ENCODE assay signal across 8 cellular contexts in genomic region chr10:110067960-110068770, GRCh38.
DNase-seq lines count a peak whose midpoint lies in the region; ATAC-seq and TF ChIP-seq lines count a peak whose summit lies in the region.

No MANE protein-coding gene starts in this region.

- H3K4me3 Mint-ChIP-seq in IgD-negative memory B cell: peak overlapping the region; percentile 36 to 89 (median 74)
- H3K4me3 Mint-ChIP-seq in activated T-helper 2 cell treated with anti-CD3 and anti-CD28 coated beads, Interferon-gamma antibody, Interleukin-2, Interleukin-4, amounts not matched to agents 10 μg/mL and 5 μg/mL and 100 μg/mL, durations not matched to agents 14 hours and 24 hours and 36 hours (ENCODE audit: low read depth): peak overlapping the region; percentile 76

- intact Hi-C loops in activated T-helper 2 cell treated with anti-CD3 and anti-CD28 coated beads, Interferon-gamma antibody, Interleukin-2, Interleukin-4, amounts not matched to agents 10 μg/mL and 5 μg/mL and 100 μg/mL, durations not matched to agents 14 hours and 24 hours and 36 hours (cut with micrococcal nuclease): loop anchor here (1.0 to 5.0 kb wide), 4 partner anchors 9 to 804 kb away; partner anchors contain the start of genes PDCD4 and XPNPEP1

- ATAC-seq in GM21576 (IDR thresholded peaks at IDR 0.05; ENCODE audit: unreplicated experiment) (peak; percentile 54), lung (ENCODE audit: insufficient read depth, low FRiP score) (no peak)

- TF ChIP-seq CTCF in GM10248 (IDR thresholded peaks at IDR 0.05; ENCODE audit: control extremely low read depth, extremely low read depth, low read depth, missing control alignments) (no peak), lung (IDR thresholded peaks at IDR 0.05; ENCODE audit: control extremely low read depth, extremely low read depth) (no peak)

- no peaks in the 10 kb centered on the region for H3K27me3 ChIP-seq in lung (ENCODE audit: control insufficient read depth, insufficient read depth)

- peak overlapping the region; percentile 47 to 82 for H3K27ac ChIP-seq in lung (ENCODE audit: low read depth in 1 of 2, low read length in 1 of 2)

- DNase-seq in GM10248 (ENCODE audit: extremely low spot score) (peak; percentile 32), lung (ENCODE audit: low spot score) (no peak), NCI-H2029 (lab: John Stamatoyannopoulos, UW) (no peak), NCI-H526 (lab: John Stamatoyannopoulos, UW) (no peak), NCI-H2081 treated with DMSO at 0.1 percent for 48 hours (lab: John Stamatoyannopoulos, UW) (no peak)
- peak; percentile 70 for DNase-seq in activated T-helper 2 cell treated with anti-CD3 and anti-CD28 coated beads, Interferon-gamma antibody, Interleukin-2, Interleukin-4, amounts not matched to agents 10 μg/mL and 5 μg/mL and 100 μg/mL, durations not matched to agents 14 hours and 24 hours and 36 hours (ENCODE audit: low spot score)

- H3K36me3 ChIP-seq in lung (ENCODE audit: control insufficient read depth in 2 of 2, insufficient read depth in 2 of 2, low read length in 2 of 2): no peaks in the 10 kb centered on the region

- H3K9me3 Mint-ChIP-seq in IgD-negative memory B cell: no peaks in the 10 kb centered on the region
- H3K9me3 Mint-ChIP-seq in activated T-helper 2 cell treated with anti-CD3 and anti-CD28 coated beads, Interferon-gamma antibody, Interleukin-2, Interleukin-4, amounts not matched to agents 10 μg/mL and 5 μg/mL and 100 μg/mL, durations not matched to agents 14 hours and 24 hours and 36 hours: no peaks in the 10 kb centered on the region

- H3K36me3 Mint-ChIP-seq in IgD-negative memory B cell: peaks cover 6% of the 10 kb centered on the region
- H3K36me3 Mint-ChIP-seq in activated T-helper 2 cell treated with anti-CD3 and anti-CD28 coated beads, Interferon-gamma antibody, Interleukin-2, Interleukin-4, amounts not matched to agents 10 μg/mL and 5 μg/mL and 100 μg/mL, durations not matched to agents 14 hours and 24 hours and 36 hours (ENCODE audit: low read depth): peaks cover 4% of the 10 kb centered on the region

- H3K4me1 ChIP-seq in lung (ENCODE audit: control insufficient read depth in 2 of 2, insufficient read depth in 2 of 2, low read length in 2 of 2): peaks cover 7 to 22% of the 10 kb centered on the region in 2 donors

- H3K27me3 Mint-ChIP-seq in IgD-negative memory B cell: no peaks in the 10 kb centered on the region
- no peaks in the 10 kb centered on the region for H3K27me3 Mint-ChIP-seq in activated T-helper 2 cell treated with anti-CD3 and anti-CD28 coated beads, Interferon-gamma antibody, Interleukin-2, Interleukin-4, amounts not matched to agents 10 μg/mL and 5 μg/mL and 100 μg/mL, durations not matched to agents 14 hours and 24 hours and 36 hours (ENCODE audit: low read depth)

- H3K4me3 ChIP-seq in lung: no peak overlapping the region

- POLR2A ChIA-PET in GM10248 (lab: Yijun Ruan, JAX): no interaction called here

- H3K9me3 ChIP-seq in lung (ENCODE audit: control insufficient read depth in 2 of 2, insufficient read depth in 1 of 2, low read length in 1 of 2): no peaks in the 10 kb centered on the region

- WGBS in lung, 2 donors: 12 to 16% methylated on average over 5 of the region's 5 CpGs

- CTCF ChIA-PET in GM10248 (lab: Yijun Ruan, JAX): interaction anchor here (0.8 to 3.2 kb wide), 8 partner anchors 9 to 92 kb away, joined by 3 to 13 read pairs (median 4); no protein-coding TSS in a partner anchor

- peak overlapping the region; percentile 61 to 86 (median 74) for H3K27ac Mint-ChIP-seq in IgD-negative memory B cell
- peak overlapping the region; percentile 95 for H3K27ac Mint-ChIP-seq in activated T-helper 2 cell treated with anti-CD3 and anti-CD28 coated beads, Interferon-gamma antibody, Interleukin-2, Interleukin-4, amounts not matched to agents 10 μg/mL and 5 μg/mL and 100 μg/mL, durations not matched to agents 14 hours and 24 hours and 36 hours

- H3K4me1 Mint-ChIP-seq in IgD-negative memory B cell: peaks cover 53 to 62% (median 60%) of the 10 kb centered on the region in 3 donors
- peaks cover 69% of the 10 kb centered on the region for H3K4me1 Mint-ChIP-seq in activated T-helper 2 cell treated with anti-CD3 and anti-CD28 coated beads, Interferon-gamma antibody, Interleukin-2, Interleukin-4, amounts not matched to agents 10 μg/mL and 5 μg/mL and 100 μg/mL, durations not matched to agents 14 hours and 24 hours and 36 hours (ENCODE audit: low read depth)

Comparison
In these comparisons a context has a peak if more than half of its experiments do, and no peak if none do; other contexts are left out.
1. DNase-seq: peak in GM10248 (single experiment) and activated T-helper 2 cell treated with anti-CD3 and anti-CD28 coated beads, Interferon-gamma antibody, Interleukin-2, Interleukin-4, amounts not matched to agents 10 μg/mL and 5 μg/mL and 100 μg/mL, durations not matched to agents 14 hours and 24 hours and 36 hours (single experiment); none in lung (single experiment), NCI-H2029 (single experiment), NCI-H526 (0 of 2) and NCI-H2081 treated with DMSO at 0.1 percent for 48 hours (single experiment).